In the genomic region with DNA sequence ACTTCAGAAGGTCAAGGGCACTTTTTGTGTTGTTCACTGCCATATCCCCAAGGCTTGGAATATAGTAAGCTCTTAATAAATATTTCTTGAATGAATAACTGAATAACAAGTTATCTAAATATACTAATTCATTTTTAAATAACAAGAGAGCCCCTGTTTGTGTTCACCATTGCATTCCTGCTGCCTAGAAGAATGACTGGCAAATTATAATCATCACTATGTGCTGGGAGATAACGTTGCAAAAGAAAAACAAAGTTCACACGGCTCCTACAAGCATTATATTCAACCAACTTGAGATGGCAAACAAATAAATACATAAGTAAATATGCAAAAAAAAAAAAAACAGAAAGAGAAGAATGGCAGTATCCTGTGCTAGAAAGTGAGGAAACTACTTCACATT, we compare ENCODE assay signal across 2 cellular contexts.
A peak's percentile ranks its signal among the peaks of the same experiment; 100 is the strongest.
TF ChIP-seq lines count a peak whose summit lies in the region.

No MANE protein-coding gene starts in this region.

TF ChIP-seq in A549, 52 proteins besides CTCF, POLR2A, EP300 and RAD21:
- TF ChIP-seq NFE2L2 (conservative IDR thresholded peaks at IDR 0.05; ENCODE audit: low read length) (peak; percentile 28; the same call in 1 of the 2 replicates), KDM5A (IDR thresholded peaks at IDR 0.05) (no peak), HOXB13 (CRISPR knock-in tag; IDR thresholded peaks at IDR 0.05; ENCODE audit: low read depth) (no peak), RARB (CRISPR knock-in tag; IDR thresholded peaks at IDR 0.05) (no peak)
- TF ChIP-seq, protein P1, sequence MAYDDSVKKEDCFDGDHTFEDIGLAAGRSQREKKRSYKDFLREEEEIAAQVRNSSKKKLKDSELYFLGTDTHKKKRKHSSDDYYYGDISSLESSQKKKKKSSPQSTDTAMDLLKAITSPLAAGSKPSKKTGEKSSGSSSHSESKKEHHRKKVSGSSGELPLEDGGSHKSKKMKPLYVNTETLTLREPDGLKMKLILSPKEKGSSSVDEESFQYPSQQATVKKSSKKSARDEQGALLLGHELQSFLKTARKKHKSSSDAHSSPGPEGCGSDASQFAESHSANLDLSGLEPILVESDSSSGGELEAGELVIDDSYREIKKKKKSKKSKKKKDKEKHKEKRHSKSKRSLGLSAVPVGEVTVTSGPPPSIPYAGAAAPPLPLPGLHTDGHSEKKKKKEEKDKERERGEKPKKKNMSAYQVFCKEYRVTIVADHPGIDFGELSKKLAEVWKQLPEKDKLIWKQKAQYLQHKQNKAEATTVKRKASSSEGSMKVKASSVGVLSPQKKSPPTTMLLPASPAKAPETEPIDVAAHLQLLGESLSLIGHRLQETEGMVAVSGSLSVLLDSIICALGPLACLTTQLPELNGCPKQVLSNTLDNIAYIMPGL (CRISPR knock-in tag; IDR thresholded peaks at IDR 0.05; ENCODE audit: borderline replicate concordance), result no peak
- TF ChIP-seq, protein P2, sequence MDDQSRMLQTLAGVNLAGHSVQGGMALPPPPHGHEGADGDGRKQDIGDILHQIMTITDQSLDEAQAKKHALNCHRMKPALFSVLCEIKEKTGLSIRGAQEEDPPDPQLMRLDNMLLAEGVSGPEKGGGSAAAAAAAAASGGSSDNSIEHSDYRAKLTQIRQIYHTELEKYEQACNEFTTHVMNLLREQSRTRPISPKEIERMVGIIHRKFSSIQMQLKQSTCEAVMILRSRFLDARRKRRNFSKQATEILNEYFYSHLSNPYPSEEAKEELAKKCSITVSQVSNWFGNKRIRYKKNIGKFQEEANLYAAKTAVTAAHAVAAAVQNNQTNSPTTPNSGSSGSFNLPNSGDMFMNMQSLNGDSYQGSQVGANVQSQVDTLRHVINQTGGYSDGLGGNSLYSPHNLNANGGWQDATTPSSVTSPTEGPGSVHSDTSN (IDR thresholded peaks at IDR 0.05), result no peak

TF ChIP-seq in K562, 482 proteins besides CTCF, POLR2A, EP300 and RAD21:
- TF ChIP-seq C11orf30 (IDR thresholded peaks at IDR 0.05; ENCODE audit: low read depth) (0 out of 2 replicates have a peak, but pooled peaks have one; percentile 11), MAFF (IDR thresholded peaks at IDR 0.05; ENCODE audit: low read length) (peak; percentile 53; the same call in 1 of the 2 replicates), HLTF (IDR thresholded peaks at IDR 0.05) (no peak), NFE2 (IDR thresholded peaks at IDR 0.05; ENCODE audit: low read depth) (peak; percentile 59), MAFG (tag; conservative IDR thresholded peaks at IDR 0.05) (peak; percentile 73)
- TF ChIP-seq, protein P3, sequence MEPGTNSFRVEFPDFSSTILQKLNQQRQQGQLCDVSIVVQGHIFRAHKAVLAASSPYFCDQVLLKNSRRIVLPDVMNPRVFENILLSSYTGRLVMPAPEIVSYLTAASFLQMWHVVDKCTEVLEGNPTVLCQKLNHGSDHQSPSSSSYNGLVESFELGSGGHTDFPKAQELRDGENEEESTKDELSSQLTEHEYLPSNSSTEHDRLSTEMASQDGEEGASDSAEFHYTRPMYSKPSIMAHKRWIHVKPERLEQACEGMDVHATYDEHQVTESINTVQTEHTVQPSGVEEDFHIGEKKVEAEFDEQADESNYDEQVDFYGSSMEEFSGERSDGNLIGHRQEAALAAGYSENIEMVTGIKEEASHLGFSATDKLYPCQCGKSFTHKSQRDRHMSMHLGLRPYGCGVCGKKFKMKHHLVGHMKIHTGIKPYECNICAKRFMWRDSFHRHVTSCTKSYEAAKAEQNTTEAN (CRISPR knock-in tag; IDR thresholded peaks at IDR 0.05), result no peak
